In the genomic region with DNA sequence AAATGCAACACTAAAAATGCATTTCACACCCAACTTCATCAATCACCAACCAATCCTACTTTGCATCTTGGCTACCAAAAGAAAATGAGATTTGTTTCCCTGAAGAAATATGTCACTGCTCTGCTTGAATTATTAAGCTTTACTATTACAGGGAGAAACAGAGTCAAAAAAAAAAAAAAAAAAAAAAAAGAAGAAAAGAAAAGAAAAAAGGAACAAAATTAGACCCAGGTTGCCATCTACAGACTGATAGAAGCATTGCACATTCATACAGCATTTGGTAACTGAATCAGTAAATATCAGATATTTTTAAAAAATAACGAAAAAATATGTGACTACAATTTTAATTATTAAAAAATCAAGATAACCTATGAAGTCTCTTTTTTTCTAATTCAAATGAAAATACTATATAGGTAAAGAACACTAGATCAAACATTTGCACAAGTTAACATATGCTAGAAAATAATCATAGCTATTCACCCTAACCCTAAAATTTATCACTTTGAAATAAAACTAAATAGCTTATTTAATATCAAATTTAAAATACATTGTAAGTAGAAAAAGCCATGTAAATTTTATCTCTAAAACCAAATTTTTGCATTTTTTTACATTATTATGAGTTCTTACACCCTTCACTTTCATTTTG, we compare ENCODE assay signal across 8 cellular contexts.
DNase-seq lines count a peak whose midpoint lies in the region; ATAC-seq, FAIRE-seq and TF ChIP-seq lines count a peak whose summit lies in the region.

No MANE protein-coding gene starts in this region.

- CTCF ChIA-PET in K562 (lab: Yijun Ruan, JAX; ENCODE audit: low intra/inter-chr PET ratio): interaction anchor here (0.7 kb wide), 4 partner anchors 28 to 1296 kb away, joined by 3 to 5 read pairs (median 4); no protein-coding TSS in a partner anchor

- 0% methylated on average over 1 of the region's 1 CpG for WGBS in K562 (ENCODE audit: insufficient coverage, low coverage, missing lambda C conversion rate)
- WGBS in neuronal stem cell (ENCODE audit: extremely low coverage in 2 of 2, insufficient read length in 2 of 2, insufficient replicate concordance in 1 of 2), 2 donors: no CpG with 5 or more reads among the region's 1 CpG
- 2 to 4% methylated on average over 1 of the region's 1 CpG for WGBS in lower leg skin, 2 donors

- H3K36me3 ChIP-seq in K562 (ENCODE audit: control insufficient read depth, insufficient read depth, low read length): no peaks in the 10 kb centered on the region
- H3K36me3 ChIP-seq in neuronal stem cell (replicated peaks in 1 of 2; ENCODE audit: control insufficient read depth in 2 of 2, insufficient read depth in 2 of 2, low read length in 2 of 2): no peaks in the 10 kb centered on the region

- H3K4me2 ChIP-seq in K562 (ENCODE audit: insufficient read depth, low read length) (no peak overlapping the region), neuronal stem cell (ENCODE audit: insufficient read depth, low read length, poor library complexity, severe bottlenecking) (no peak overlapping the region)

- peak; percentile 54 to 57 for TF ChIP-seq RAD21 in K562 (CRISPR knock-in tag; conservative IDR thresholded peaks at IDR 0.05 in 1 of 2, IDR thresholded peaks at IDR 0.05 in 1 of 2)

- no peak overlapping the region for H3K14ac ChIP-seq in neuronal stem cell (ENCODE audit: low read length)

- TF ChIP-seq CTCF in GM10266 (IDR thresholded peaks at IDR 0.05; ENCODE audit: control insufficient read depth, insufficient read depth, low read depth, missing control alignments): peak; percentile 42
- peak; percentile 3 to 70 (median 44); a peak in 4 of 6 replicates for TF ChIP-seq CTCF in K562 (IDR thresholded peaks at IDR 0.05 in 2 of 3, conservative IDR thresholded peaks at IDR 0.05 in 1 of 3; ENCODE audit: insufficient read depth in 2 of 3, low read depth in 1 of 3, low read length in 3 of 3)
- TF ChIP-seq CTCF in lower leg skin (IDR thresholded peaks at IDR 0.05): no peak

- H3K27me3 ChIP-seq in K562 (ENCODE audit: control insufficient read depth in 2 of 2, insufficient read depth in 2 of 2, low read length in 2 of 2) (no peaks in the 10 kb centered on the region), neuronal stem cell (ENCODE audit: control insufficient read depth in 3 of 3, insufficient read depth in 3 of 3, low read depth in 1 of 3, low read length in 3 of 3) (no peaks in the 10 kb centered on the region)

- FAIRE-seq in K562 (lab: Jason Lieb, UNC): peak; percentile 6

- H4K8ac ChIP-seq in neuronal stem cell (ENCODE audit: low read depth, low read length): no peak overlapping the region

- TF ChIP-seq EP300 in K562 (IDR thresholded peaks at IDR 0.05; ENCODE audit: low read length): no peak

- H3K9me1 ChIP-seq in K562 (ENCODE audit: control insufficient read depth, insufficient read depth, low read length): no peaks in the 10 kb centered on the region

- no peak overlapping the region for H2BK120ac ChIP-seq in neuronal stem cell (ENCODE audit: low read depth, low read length)

- H3K9me3 ChIP-seq in K562 (replicated peaks; ENCODE audit: control insufficient read depth, insufficient read depth, low read depth, low read length): no peaks in the 10 kb centered on the region
- H3K9me3 ChIP-seq in neuronal stem cell (replicated peaks in 1 of 2; ENCODE audit: control insufficient read depth in 2 of 2, insufficient read depth in 1 of 2, low read depth in 1 of 2, low read length in 2 of 2): no peaks in the 10 kb centered on the region

- no peak overlapping the region for H2BK5ac ChIP-seq in neuronal stem cell (ENCODE audit: low read length)

- H3K4me1 ChIP-seq in K562 (replicated peaks in 1 of 2; ENCODE audit: control insufficient read depth in 2 of 2, insufficient read depth in 2 of 2, low read length in 2 of 2) (no peaks in the 10 kb centered on the region), neuronal stem cell (ENCODE audit: control insufficient read depth in 2 of 2, insufficient read depth in 1 of 2, low read depth in 1 of 2, low read length in 2 of 2) (peaks cover 0 to 1% of the 10 kb centered on the region in 2 donors)

- POLR2A ChIA-PET in K562 (lab: Yijun Ruan, JAX): interaction anchor here (1.1 kb wide), 1 partner anchor 44 kb away, joined by 3 read pairs; no protein-coding TSS in a partner anchor

- no peak overlapping the region for H3K4me3 ChIP-seq in K562
- H3K4me3 ChIP-seq in neuronal stem cell (ENCODE audit: low read length in 2 of 2): no peak overlapping the region
- H3K4me3 ChIP-seq in lower leg skin (ENCODE audit: low read depth, poor library complexity, severe bottlenecking): no peak overlapping the region

- TF ChIP-seq POLR2A in K562 (conservative IDR thresholded peaks at IDR 0.05) (no peak), lower leg skin (IDR thresholded peaks at IDR 0.05) (no peak)

- 0 out of 3 replicates have a peak, but pooled peaks have one; percentile 25 for ATAC-seq in K562
- ATAC-seq in GM21529 (IDR thresholded peaks at IDR 0.05; ENCODE audit: unreplicated experiment): no peak

- no peak overlapping the region for H2BK12ac ChIP-seq in neuronal stem cell (ENCODE audit: low read length)

- H4K91ac ChIP-seq in neuronal stem cell (ENCODE audit: low read depth, low read length, poor library complexity): no peak overlapping the region

- H3K4ac ChIP-seq in neuronal stem cell (ENCODE audit: low read length): no peak overlapping the region

- no TSS peak for BruUV-seq in K562 (replicated peaks; lab: Mats Ljungman, UMichigan)

- no peak overlapping the region for H2BK15ac ChIP-seq in neuronal stem cell (ENCODE audit: low read length)

- H2AK5ac ChIP-seq in neuronal stem cell (ENCODE audit: low read depth, low read length): no peak overlapping the region

- H3K27ac ChIP-seq in K562 (ENCODE audit: extremely low read depth, low read depth, low read length) (no peak overlapping the region), neuronal stem cell (replicated peaks; ENCODE audit: low read length) (no peak overlapping the region)

- no peak overlapping the region for H3K23ac ChIP-seq in neuronal stem cell (ENCODE audit: low read depth, low read length, poor library complexity)

- DNase-seq in GM10266 (ENCODE audit: extremely low spot score) (peak; percentile 14), NCI-H1105 (lab: John Stamatoyannopoulos, UW) (peak; percentile 4), K562 (ENCODE audit: extremely low read depth in 1 of 4, low spot score in 3 of 4) (peak in 3 of 4 experiments; percentile 14 to 27 (median 19)), neuronal stem cell (ENCODE audit: low spot score) (no peak), midbrain (lab: John Stamatoyannopoulos, UW) (no peak), lower leg skin (ENCODE audit: low spot score in 2 of 2) (no peak)
- DNase-seq in activated effector memory CD4-positive, alpha-beta T cell treated with anti-CD3 and anti-CD28 coated beads, Interleukin-2, amount 50 U/mL, for 16 hours: no peak

- H3K18ac ChIP-seq in neuronal stem cell (ENCODE audit: low read length): no peak overlapping the region

- in situ Hi-C loops in K562 (cut with MboI): no loop called here

- H3K9ac ChIP-seq in K562 (ENCODE audit: insufficient read depth in 1 of 2, low read depth in 2 of 2, low read length in 2 of 2) (no peak overlapping the region), neuronal stem cell (ENCODE audit: low read depth, low read length, poor library complexity) (no peak overlapping the region)

- H4K20me1 ChIP-seq in K562 (replicated peaks; ENCODE audit: control insufficient read depth, insufficient read depth, low read length): no peaks in the 10 kb centered on the region

- H3K79me2 ChIP-seq in K562 (ENCODE audit: control insufficient read depth, insufficient read depth, low read length): no peaks in the 10 kb centered on the region

- no peaks in the 10 kb centered on the region for H3K79me1 ChIP-seq in neuronal stem cell (ENCODE audit: low read depth, low read length)

- intact Hi-C loops in K562 (cut with micrococcal nuclease) (no loop called here), lower leg skin (cut with DNase I; ENCODE audit: low total_unique reads) (no loop called here)

- no peak overlapping the region for H2AFZ ChIP-seq in K562 (ENCODE audit: low read depth, low read length)
- peak overlapping the region; percentile 7 for H2AFZ ChIP-seq in neuronal stem cell (ENCODE audit: low read length)

TF ChIP-seq in K562, 482 proteins besides CTCF, POLR2A, EP300 and RAD21:
- peak; percentile 92 for TF ChIP-seq ZNF384 (IDR thresholded peaks at IDR 0.05; ENCODE audit: low read depth, low read length)
- TF ChIP-seq ZNF134 (CRISPR knock-in tag; conservative IDR thresholded peaks at IDR 0.05): no peak
- TF ChIP-seq, protein P1, sequence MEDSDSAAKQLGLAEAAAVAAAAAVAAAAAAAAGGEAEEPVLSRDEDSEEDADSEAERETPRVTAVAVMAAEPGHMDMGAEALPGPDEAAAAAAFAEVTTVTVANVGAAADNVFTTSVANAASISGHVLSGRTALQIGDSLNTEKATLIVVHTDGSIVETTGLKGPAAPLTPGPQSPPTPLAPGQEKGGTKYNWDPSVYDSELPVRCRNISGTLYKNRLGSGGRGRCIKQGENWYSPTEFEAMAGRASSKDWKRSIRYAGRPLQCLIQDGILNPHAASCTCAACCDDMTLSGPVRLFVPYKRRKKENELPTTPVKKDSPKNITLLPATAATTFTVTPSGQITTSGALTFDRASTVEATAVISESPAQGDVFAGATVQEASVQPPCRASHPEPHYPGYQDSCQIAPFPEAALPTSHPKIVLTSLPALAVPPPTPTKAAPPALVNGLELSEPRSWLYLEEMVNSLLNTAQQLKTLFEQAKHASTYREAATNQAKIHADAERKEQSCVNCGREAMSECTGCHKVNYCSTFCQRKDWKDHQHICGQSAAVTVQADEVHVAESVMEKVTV (CRISPR knock-in tag; IDR thresholded peaks at IDR 0.05): no peak
- TF ChIP-seq, protein P2, sequence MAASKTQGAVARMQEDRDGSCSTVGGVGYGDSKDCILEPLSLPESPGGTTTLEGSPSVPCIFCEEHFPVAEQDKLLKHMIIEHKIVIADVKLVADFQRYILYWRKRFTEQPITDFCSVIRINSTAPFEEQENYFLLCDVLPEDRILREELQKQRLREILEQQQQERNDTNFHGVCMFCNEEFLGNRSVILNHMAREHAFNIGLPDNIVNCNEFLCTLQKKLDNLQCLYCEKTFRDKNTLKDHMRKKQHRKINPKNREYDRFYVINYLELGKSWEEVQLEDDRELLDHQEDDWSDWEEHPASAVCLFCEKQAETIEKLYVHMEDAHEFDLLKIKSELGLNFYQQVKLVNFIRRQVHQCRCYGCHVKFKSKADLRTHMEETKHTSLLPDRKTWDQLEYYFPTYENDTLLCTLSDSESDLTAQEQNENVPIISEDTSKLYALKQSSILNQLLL (CRISPR knock-in tag; IDR thresholded peaks at IDR 0.05; ENCODE audit: borderline replicate concordance): no peak
- no peak for TF ChIP-seq ATF7 (IDR thresholded peaks at IDR 0.05)
- 0 out of 2 replicates have a peak, but pooled peaks have one; percentile 15 for TF ChIP-seq SMC3 (conservative IDR thresholded peaks at IDR 0.05; ENCODE audit: insufficient read depth, low read depth, low read length)

Comparison
In these comparisons a context has a peak if more than half of its experiments do, and no peak if none do; other contexts are left out.
1. DNase-seq: peak in GM10266 (single experiment), NCI-H1105 (single experiment) and K562 (3 of 4); none in neuronal stem cell (single experiment), midbrain (single experiment), lower leg skin (0 of 2) and activated effector memory CD4-positive, alpha-beta T cell treated with anti-CD3 and anti-CD28 coated beads, Interleukin-2, amount 50 U/mL, for 16 hours (single experiment).
2. CTCF ChIP-seq: peak in GM10266 (single experiment) and K562 (3 of 3); none in lower leg skin (0 of 3).